In genomic region chr11:131095501-131096185, GRCh38 we compare ENCODE assay signal across 16 cellular contexts.
A peak's percentile ranks its signal among the peaks of the same experiment; 100 is the strongest.
DNase-seq lines count a peak whose midpoint lies in the region; TF ChIP-seq lines count a peak whose summit lies in the region.
"Had no signal": no experiment of that assay in that cellular context is flagged by ENCODE, and none has a peak within 500 bp of the region (broad histone marks: within the 10 kb centered on the region; RNA-seq: fewer than 3 reads in every experiment).

No MANE protein-coding gene starts in this region.

- no peaks in the 10 kb centered on the region for H3K9me3 ChIP-seq in OCI-LY7 (ENCODE audit: low read length)
- no peaks in the 10 kb centered on the region for H3K9me3 ChIP-seq in MM.1S (replicated peaks; ENCODE audit: insufficient read depth, low read length)
- H3K9me3 ChIP-seq: Peyer's patch had no signal

- H3K9ac ChIP-seq in MM.1S (ENCODE audit: low read length) = no peak overlapping the region

- no TSS peak for BruUV-seq in OCI-LY7 (replicated peaks; lab: Mats Ljungman, UMichigan)

- H3K4me3 ChIP-seq in OCI-LY7 (ENCODE audit: low read depth, low read length, poor library complexity, severe bottlenecking) = no peak overlapping the region
- no peak overlapping the region for H3K4me3 ChIP-seq in MM.1S (ENCODE audit: low read length)
- H3K4me3 ChIP-seq: Peyer's patch had no signal

- H3K27ac ChIP-seq in OCI-LY7 (ENCODE audit: low read depth, low read length, poor library complexity, severe bottlenecking) = peak overlapping the region; percentile 71
- H3K27ac ChIP-seq in MM.1S (ENCODE audit: low read length) = no peak overlapping the region
- H3K27ac ChIP-seq: Peyer's patch had no signal

- intact Hi-C loops in OCI-LY7 (cut with micrococcal nuclease; ENCODE audit: unreplicated experiment) = no loop called here

- H3K27me3 ChIP-seq in MM.1S (replicated peaks; ENCODE audit: insufficient read depth, low read length) = no peaks in the 10 kb centered on the region
- H3K27me3 ChIP-seq: Peyer's patch had no signal

- no peaks in the 10 kb centered on the region for H3K9me2 ChIP-seq in OCI-LY7 (ENCODE audit: insufficient read depth, low read length)
- H3K9me2 ChIP-seq in MM.1S (replicated peaks; ENCODE audit: insufficient read depth, low read length) = no peaks in the 10 kb centered on the region

- TF ChIP-seq CTCF in OCI-LY7 (conservative IDR thresholded peaks at IDR 0.05; ENCODE audit: low read length) (no peak), MM.1S (IDR thresholded peaks at IDR 0.05; ENCODE audit: low read length) (no peak)

- POLR2A ChIA-PET in OCI-LY7 (lab: Charles Lee) = no interaction called here

- no peak overlapping the region for H2AFZ ChIP-seq in OCI-LY7 (ENCODE audit: low read length)
- H2AFZ ChIP-seq in MM.1S (ENCODE audit: low read length) = no peak overlapping the region

- DNase-seq in NCI-H82 (lab: John Stamatoyannopoulos, UW) (peak; percentile 27), NCI-H82 treated with DMSO at 0.1 percent for 48 hours (lab: John Stamatoyannopoulos, UW; ENCODE audit: unreplicated experiment) (no peak), NCI-H1105 treated with DMSO at 0.1 percent for 48 hours (lab: John Stamatoyannopoulos, UW) (peak; percentile 89), OCI-LY7 (ENCODE audit: low spot score) (peak; percentile 51), renal cortical epithelial cell (ENCODE audit: low read depth) (peak; percentile 15), MM.1S (no peak), NCI-H2227 (lab: John Stamatoyannopoulos, UW; ENCODE audit: unreplicated experiment) (no peak), islet precursor cell (no peak)
- DNase-seq: 8988T; Calu3; CD4-positive, alpha-beta T cell; GOT3; NCI-H1436; NCI-H1930; NCI-H446; Peyer's patch had no signal

- H4K20me1 ChIP-seq in OCI-LY7 (ENCODE audit: insufficient read depth, low read length) = no peaks in the 10 kb centered on the region
- H4K20me1 ChIP-seq in MM.1S (ENCODE audit: insufficient read depth, low read length) = no peaks in the 10 kb centered on the region

- H3K4me1 ChIP-seq in OCI-LY7 (ENCODE audit: insufficient read depth, low read length, poor library complexity, severe bottlenecking) = peaks cover 16% of the 10 kb centered on the region
- no peaks in the 10 kb centered on the region for H3K4me1 ChIP-seq in MM.1S (ENCODE audit: low read length)
- H3K4me1 ChIP-seq: Peyer's patch had no signal

- H3K36me3 ChIP-seq in OCI-LY7 (ENCODE audit: insufficient read depth, low read length) (no peaks in the 10 kb centered on the region), MM.1S (replicated peaks; ENCODE audit: insufficient read depth, low read length) (no peaks in the 10 kb centered on the region)
- H3K36me3 ChIP-seq: Peyer's patch had no signal

- CTCF ChIA-PET in OCI-LY7 (lab: Charles Lee; ENCODE audit: unreplicated experiment) = no interaction called here

- H3K4me2 ChIP-seq in OCI-LY7 (ENCODE audit: low read length) = 0 out of 2 replicates have a peak overlapping the region, but pooled peaks have one; percentile 13
- no peak overlapping the region for H3K4me2 ChIP-seq in MM.1S (ENCODE audit: low read depth, low read length)

- H3K79me2 ChIP-seq in OCI-LY7 (ENCODE audit: insufficient read depth, low read depth, low read length) (no peaks in the 10 kb centered on the region), MM.1S (ENCODE audit: low read length) (no peaks in the 10 kb centered on the region)

- no peaks in the 10 kb centered on the region for H3F3A ChIP-seq in MM.1S (ENCODE audit: insufficient read depth, low read length)

Comparison
In these comparisons a context has a peak if more than half of its experiments do, and no peak if none do; other contexts are left out.
1. DNase-seq: peak in NCI-H82 (single experiment), NCI-H1105 treated with DMSO at 0.1 percent for 48 hours (single experiment), OCI-LY7 (single experiment) and renal cortical epithelial cell (single experiment); none in NCI-H82 treated with DMSO at 0.1 percent for 48 hours (single experiment), MM.1S (single experiment), NCI-H2227 (single experiment) and islet precursor cell (single experiment).